ENCODE assay signal across 17 cellular contexts in genomic region chr2:185658766-185659165, GRCh38.
"Had no signal": no experiment of that assay in that cellular context is flagged by ENCODE, and none has a peak within 500 bp of the region (broad histone marks: within the 10 kb centered on the region; RNA-seq: fewer than 3 reads in every experiment).

No MANE protein-coding gene starts in this region.

- H3K4me3 Mint-ChIP-seq: naive thymus-derived CD8-positive, alpha-beta T cell; neural crest cell had no signal

- FAIRE-seq: kidney, small intestine had no signal

- H3K4me1 ChIP-seq: colonic mucosa, esophagus squamous epithelium, foreskin keratinocyte, left ventricle myocardium inferior, lower lobe of right lung had no signal

- H3K4me3 ChIP-seq: colonic mucosa, esophagus squamous epithelium, left ventricle myocardium inferior, lower lobe of right lung, mucosa of descending colon had no signal

- H3K27me3 Mint-ChIP-seq: naive thymus-derived CD8-positive, alpha-beta T cell had no signal

- H3K9me3 Mint-ChIP-seq: neural crest cell had no signal

- DNase-seq: colonic mucosa; dermis blood vessel endothelial cell; esophagus squamous epithelium; foreskin keratinocyte; kidney; left cardiac atrium; left ventricle myocardium inferior; lower lobe of right lung; mesendoderm; mucosa of descending colon; naive thymus-derived CD8-positive, alpha-beta T cell; right cardiac atrium; small intestine; stimulated activated CD4-positive, alpha-beta T cell treated with anti-CD3 and anti-CD28 coated beads, Interleukin-2, amount 100 ng/mL, for 48 hours; stimulated activated naive CD4-positive, alpha-beta T cell treated with Interleukin-2 at 50 U/mL for 16 hours; trophoblast cell had no signal

- H3K4me1 Mint-ChIP-seq: naive thymus-derived CD8-positive, alpha-beta T cell; neural crest cell had no signal

- H3K9me3 ChIP-seq: colonic mucosa, esophagus squamous epithelium, left ventricle myocardium inferior, lower lobe of right lung, mucosa of descending colon had no signal

- H3K27me3 ChIP-seq: colonic mucosa, esophagus squamous epithelium, foreskin keratinocyte had no signal

- H3K36me3 Mint-ChIP-seq: naive thymus-derived CD8-positive, alpha-beta T cell had no signal

- H3K27ac Mint-ChIP-seq: naive thymus-derived CD8-positive, alpha-beta T cell had no signal

- H3K36me3 ChIP-seq: colonic mucosa, esophagus squamous epithelium, left ventricle myocardium inferior, lower lobe of right lung had no signal

- H3K27ac ChIP-seq: colonic mucosa, esophagus squamous epithelium, foreskin keratinocyte, left ventricle myocardium inferior, lower lobe of right lung had no signal
